ENCODE assay signal across 26 cellular contexts in genomic region chr5:31934156-31934555, GRCh38.
DNase-seq lines count a peak whose midpoint lies in the region; ATAC-seq and TF ChIP-seq lines count a peak whose summit lies in the region.
"Had no signal": no experiment of that assay in that cellular context is flagged by ENCODE, and none has a peak within 500 bp of the region (broad histone marks: within the 10 kb centered on the region; RNA-seq: fewer than 3 reads in every experiment).

No MANE protein-coding gene starts in this region.

- WGBS in mammary epithelial cell (ENCODE audit: low coverage, missing lambda C conversion rate): 81% methylated on average over 4 of the region's 4 CpGs
- 48 to 65% methylated on average over 4 of the region's 4 CpGs for WGBS in esophagus, 2 donors

- BruUV-seq in mammary epithelial cell (replicated peaks; lab: Mats Ljungman, UMichigan): no TSS peak

- H3K4me1 ChIP-seq in mammary epithelial cell (ENCODE audit: insufficient read depth, low read length): peaks cover 5% of the 10 kb centered on the region
- H3K4me1 ChIP-seq in esophagus (ENCODE audit: control insufficient read depth in 2 of 2, insufficient read depth in 2 of 2, low read length in 1 of 2): peaks cover 2 to 9% of the 10 kb centered on the region in 2 donors
- peaks cover 35% of the 10 kb centered on the region for H3K4me1 ChIP-seq in lower lobe of right lung
- H3K4me1 ChIP-seq: right lobe of liver had no signal

- no peaks in the 10 kb centered on the region for H3K79me2 ChIP-seq in mammary epithelial cell (ENCODE audit: insufficient read depth, low read length)

- DNase-seq in T47D (ENCODE audit: low read depth in 1 of 2, low spot score in 1 of 2) (peak; percentile 67 to 94), mammary epithelial cell (no peak), lower lobe of right lung (no peak), SHP77 (lab: John Stamatoyannopoulos, UW) (no peak), AG08395 (ENCODE audit: low spot score) (no peak)
- DNase-seq: 8988T; activated CD4-positive, alpha-beta T cell treated with anti-CD3 and anti-CD28 coated beads, Interleukin-2, amount 50 U/mL, for 4 hours; activated CD4-positive, CD25-positive, alpha-beta regulatory T cell; activated naive CD4-positive, alpha-beta T cell treated with anti-CD3 and anti-CD28 coated beads for 36 hours; CD4-positive, alpha-beta memory T cell; effector CD8-positive, alpha-beta T cell; hippocampal formation; immature natural killer cell; left ventricle myocardium superior; NCI-H1092 treated with DMSO at 0.1 percent for 48 hours; NCI-H187; NCI-H526 treated with DMSO at 0.1 percent for 48 hours; nephron progenitor cell; right lobe of liver; SHP77 treated with DMSO at 0.1 percent for 48 hours; stimulated activated naive B cell treated with anti-CD40 and anti-IgM and Interleukin-4, amounts not matched to agents 10 μg/mL and 1 μg/mL and 100 μg/mL, for 72 hours had no signal

- H4K20me1 ChIP-seq in mammary epithelial cell (ENCODE audit: insufficient read depth, low read length): no peaks in the 10 kb centered on the region

- no peaks in the 10 kb centered on the region for H3K36me3 ChIP-seq in mammary epithelial cell (ENCODE audit: insufficient read depth, low read length)
- H3K36me3 ChIP-seq in esophagus (ENCODE audit: control insufficient read depth in 2 of 2, insufficient read depth in 2 of 2, low read length in 1 of 2): no peaks in the 10 kb centered on the region
- no peaks in the 10 kb centered on the region for H3K36me3 ChIP-seq in lower lobe of right lung
- H3K36me3 ChIP-seq: gastroesophageal sphincter, right lobe of liver had no signal

- no peak overlapping the region for H3K4me2 ChIP-seq in mammary epithelial cell (ENCODE audit: insufficient read depth, low read depth, low read length)

- ATAC-seq in lower lobe of right lung (peak in 1 of 2 donors; percentile 57), HG03135 (IDR thresholded peaks at IDR 0.05; ENCODE audit: unreplicated experiment) (no peak), HG03196 (IDR thresholded peaks at IDR 0.05; ENCODE audit: unreplicated experiment) (no peak)
- ATAC-seq: gastroesophageal sphincter; left ventricle myocardium superior; Panc1; right lobe of liver; stimulated activated naive B cell treated with anti-CD40 and anti-IgM and Interleukin-4, amounts not matched to agents 10 μg/mL and 1 μg/mL and 100 μg/mL, for 72 hours had no signal

- H3K4me3 ChIP-seq in mammary epithelial cell (replicated peaks in 1 of 3; ENCODE audit: insufficient read depth in 1 of 3, low read depth in 2 of 3, low read length in 3 of 3) (no peak overlapping the region), esophagus (ENCODE audit: low read depth in 1 of 2, low read length in 2 of 2) (no peak overlapping the region), lower lobe of right lung (no peak overlapping the region)
- H3K4me3 ChIP-seq: gastroesophageal sphincter, right lobe of liver had no signal

- H3K9ac ChIP-seq in mammary epithelial cell (ENCODE audit: insufficient read depth, low read length): no peak overlapping the region

- dilution Hi-C loops in mammary epithelial cell (cut with HindIII; ENCODE audit: low sequenced_read_pairs): no loop called here

- H3K27ac ChIP-seq in mammary epithelial cell (ENCODE audit: insufficient read depth, low read depth, low read length) (no peak overlapping the region), esophagus (ENCODE audit: low read depth in 2 of 2, low read length in 1 of 2) (peak overlapping the region; percentile 75 to 89), lower lobe of right lung (peak overlapping the region; percentile 4)
- H3K27ac ChIP-seq: gastroesophageal sphincter, right lobe of liver had no signal

- in situ Hi-C loops in T47D (cut with HindIII; ENCODE audit: low pct_unique_long_range_greater_than_20kb, low sequenced_read_pairs): no loop called here
- in situ Hi-C loops in mammary epithelial cell (cut with MboI; ENCODE audit: low sequenced_read_pairs in 2 of 2): no loop called here

- H2AFZ ChIP-seq in mammary epithelial cell (ENCODE audit: low read depth, low read length): no peak overlapping the region

- H3K9me3 ChIP-seq in mammary epithelial cell (replicated peaks; ENCODE audit: insufficient read depth, low read length): no peaks in the 10 kb centered on the region
- H3K9me3 ChIP-seq in esophagus (ENCODE audit: control insufficient read depth in 2 of 2, insufficient read depth in 1 of 2, low read depth in 1 of 2, low read length in 1 of 2): no peaks in the 10 kb centered on the region
- H3K9me3 ChIP-seq in lower lobe of right lung: no peaks in the 10 kb centered on the region
- H3K9me3 ChIP-seq: gastroesophageal sphincter, right lobe of liver had no signal

- CTCF ChIA-PET in mammary epithelial cell (lab: Charles Lee; ENCODE audit: low non-redundant PET): no interaction called here

- intact Hi-C loops in mammary epithelial cell (cut with micrococcal nuclease) (no loop called here), lower lobe of right lung (cut with DNase I) (no loop called here)

- TF ChIP-seq CTCF in mammary epithelial cell (conservative IDR thresholded peaks at IDR 0.05 in 1 of 2, IDR thresholded peaks at IDR 0.05 in 1 of 2; ENCODE audit: extremely low read depth in 1 of 2, insufficient read depth in 1 of 2, low read depth in 1 of 2, low read length in 2 of 2) (no peak), lower lobe of right lung (IDR thresholded peaks at IDR 0.05) (no peak)

- H3K27me3 ChIP-seq in mammary epithelial cell (ENCODE audit: insufficient read depth, low read length): no peaks in the 10 kb centered on the region
- no peaks in the 10 kb centered on the region for H3K27me3 ChIP-seq in esophagus (ENCODE audit: control insufficient read depth in 1 of 2, insufficient read depth in 2 of 2, low read length in 2 of 2)
- H3K27me3 ChIP-seq in lower lobe of right lung (ENCODE audit: low read depth): no peaks in the 10 kb centered on the region
- H3K27me3 ChIP-seq: gastroesophageal sphincter, right lobe of liver had no signal

Comparison
In these comparisons a context has a peak if more than half of its experiments do, and no peak if none do; other contexts are left out.
1. DNase-seq: peak in T47D (2 of 2); none in mammary epithelial cell (single experiment), lower lobe of right lung (single experiment), SHP77 (0 of 2) and AG08395 (single experiment).